ENCODE assay signal across 27 cellular contexts in genomic region chr6:121608270-121608669, GRCh38.
DNase-seq lines count a peak whose midpoint lies in the region; ATAC-seq and TF ChIP-seq lines count a peak whose summit lies in the region.
"Had no signal": no experiment of that assay in that cellular context is flagged by ENCODE, and none has a peak within 500 bp of the region (broad histone marks: within the 10 kb centered on the region; RNA-seq: fewer than 3 reads in every experiment).

No MANE protein-coding gene starts in this region.

- no peak overlapping the region for H3K4me3 ChIP-seq in fibroblast of villous mesenchyme (ENCODE audit: low read depth, low read length)
- no peak overlapping the region for H3K4me3 ChIP-seq in urinary bladder (ENCODE audit: low read depth, low read length)
- H3K4me3 ChIP-seq: esophagus squamous epithelium, right atrium auricular region, spleen, testis had no signal

- no peaks in the 10 kb centered on the region for H3K4me1 ChIP-seq in urinary bladder (ENCODE audit: insufficient read depth)
- H3K4me1 ChIP-seq: right atrium auricular region, spleen, testis had no signal

- peak overlapping the region; percentile 59 for H3K27ac ChIP-seq in urinary bladder (ENCODE audit: low read depth)
- H3K27ac ChIP-seq: right atrium auricular region, spleen, testis had no signal

- H3K36me3 ChIP-seq in urinary bladder (ENCODE audit: insufficient read depth): no peaks in the 10 kb centered on the region
- H3K36me3 ChIP-seq: esophagus squamous epithelium, right atrium auricular region, spleen had no signal

- DNase-seq in ELR (ENCODE audit: low read depth) (peak; percentile 22), SK-MEL-5 (ENCODE audit: low read depth, low spot score) (peak; percentile 63), fibroblast of villous mesenchyme (ENCODE audit: low read depth) (peak; percentile 81), NCI-H2227 (lab: John Stamatoyannopoulos, UW; ENCODE audit: unreplicated experiment) (no peak)
- DNase-seq in activated CD4-positive, alpha-beta T cell treated with anti-CD3 and anti-CD28 coated beads, Interleukin-2, amount 50 U/mL, for 4 hours: no peak
- DNase-seq: activated CD4-positive, alpha-beta T cell treated with anti-CD3 and anti-CD28 coated beads, Interleukin-2, amount 50 U/mL, for 1 hour; activated T-cell treated with anti-CD3 and anti-CD28 coated beads, Interleukin-2, amount 50 U/mL, for 4 hours; C1 segment of cervical spinal cord; central memory CD4-positive, alpha-beta T cell; dermis blood vessel endothelial cell; DMS153; endodermal cell; esophagus squamous epithelium; immature natural killer cell; NCI-H1092 treated with DMSO at 0.1 percent for 48 hours; NCI-H187; NCI-H510A; spleen; stimulated activated CD4-positive, alpha-beta T cell treated with anti-CD3 and anti-CD28 coated beads, Interleukin-2, amount 100 ng/mL, for 24 hours; stimulated activated naive CD8-positive, alpha-beta T cell treated with anti-CD3 and anti-CD28 coated beads, Interleukin-15, Interleukin-2, amounts not matched to agents 100 U/mL and 50 U/mL, for 24 hours; T-cell; testis had no signal

- 51% methylated on average over 3 of the region's 3 CpGs for WGBS in urinary bladder

- no peak for ATAC-seq in GM21619 (IDR thresholded peaks at IDR 0.05; ENCODE audit: unreplicated experiment)
- no peak for ATAC-seq in HG03159 (IDR thresholded peaks at IDR 0.05; ENCODE audit: unreplicated experiment)
- ATAC-seq: activated T-cell treated with anti-CD3 and anti-CD28 coated beads, Interleukin-2, amount 50 U/mL, for 4 hours; left lobe of liver; stimulated activated naive CD8-positive, alpha-beta T cell treated with anti-CD3 and anti-CD28 coated beads, Interleukin-15, Interleukin-2, amounts not matched to agents 100 U/mL and 50 U/mL, for 24 hours; T-cell had no signal

- in situ Hi-C loops in SK-MEL-5 (cut with HindIII; ENCODE audit: low pct_unique_long_range_greater_than_20kb, low sequenced_read_pairs): no loop called here

- TF ChIP-seq CTCF in fibroblast of villous mesenchyme (IDR thresholded peaks at IDR 0.05; ENCODE audit: insufficient read depth, low read depth, low read length): no peak

Comparison
In these comparisons a context has a peak if more than half of its experiments do, and no peak if none do; other contexts are left out.
1. DNase-seq: peak in ELR (single experiment), SK-MEL-5 (single experiment) and fibroblast of villous mesenchyme (single experiment); none in NCI-H2227 (single experiment) and activated CD4-positive, alpha-beta T cell treated with anti-CD3 and anti-CD28 coated beads, Interleukin-2, amount 50 U/mL, for 4 hours (0 of 2).